In genomic region chr16:20669691-20670090, GRCh38 we compare ENCODE assay signal across 1 cellular context.
TF ChIP-seq lines count a peak whose summit lies in the region.

No MANE protein-coding gene starts in this region.

TF ChIP-seq in SK-N-SH treated with all-trans-retinoic acid at 6 μM for 48 hours, 23 proteins besides CTCF, POLR2A, EP300 and RAD21 (continued from another document):
- TF ChIP-seq CREB5 (CRISPR knock-in tag; IDR thresholded peaks at IDR 0.05; ENCODE audit: low read depth): no peak
TF ChIP-seq in SK-N-SH treated with all-trans-retinoic acid at 6 μM for 48 hours: peak in this region for 0.
